7 cellular contexts compared by ENCODE assay signal in the genomic region with DNA sequence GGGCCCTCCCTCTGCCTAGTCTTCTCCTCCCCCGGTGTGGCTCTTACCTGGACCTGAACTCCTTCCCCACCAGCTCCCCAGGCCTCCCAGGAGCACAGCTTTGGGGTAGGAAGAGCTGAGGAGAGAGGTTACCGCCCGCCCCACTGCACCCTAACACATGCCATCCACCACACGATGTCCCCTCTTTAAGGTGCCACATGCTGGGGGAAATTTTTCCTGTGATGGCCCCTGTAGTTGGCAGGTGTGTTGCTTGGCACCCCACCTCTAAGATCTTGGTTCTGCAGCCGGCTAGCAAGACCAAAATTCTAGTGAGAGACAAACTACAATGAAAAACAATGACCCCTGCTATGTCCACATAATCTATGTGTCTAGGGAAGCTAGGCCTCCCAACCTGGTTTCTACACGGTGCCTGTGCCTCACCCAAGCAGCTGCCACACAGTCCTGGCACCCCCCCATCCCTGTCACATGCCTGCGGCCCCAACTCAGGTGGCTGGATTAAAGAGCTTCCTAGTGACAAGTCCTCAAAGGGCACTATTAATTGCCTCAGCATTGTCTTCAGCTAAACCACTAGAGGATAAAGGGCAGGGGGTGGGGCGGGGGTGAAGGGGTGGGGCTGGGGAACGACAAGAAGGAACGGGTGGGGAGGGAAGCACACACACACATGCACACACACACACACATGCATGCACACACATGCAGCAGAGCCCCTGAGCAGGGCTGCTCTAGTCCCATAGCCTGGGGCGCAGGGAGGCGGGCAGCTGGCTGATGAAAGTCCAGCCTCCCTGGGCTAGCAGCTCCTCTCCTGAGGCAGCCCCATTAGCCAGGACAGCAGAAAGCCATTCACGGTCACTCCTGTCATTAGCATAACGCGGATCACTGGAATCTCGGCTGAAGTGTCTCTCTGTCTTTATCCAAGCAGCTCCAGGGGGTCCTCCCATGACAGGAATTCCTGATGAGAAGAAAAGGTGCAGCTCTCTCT. TPM values are rescaled to one million over a fixed set of nuclear protein-coding genes. Genes with fewer than 3 reads are reported as not detected.
A peak's percentile ranks its signal among the peaks of the same experiment; 100 is the strongest.
DNase-seq lines count a peak whose midpoint lies in the region; ATAC-seq and TF ChIP-seq lines count a peak whose summit lies in the region.

No MANE protein-coding gene starts in this region.

- H3K9me3 Mint-ChIP-seq in activated naive CD8-positive, alpha-beta T cell treated with anti-CD3 and anti-CD28 coated beads, Interleukin-2, amount 10 ng/mL, durations not matched to agents 7 days and 5 days = no peaks in the 10 kb centered on the region
- no peaks in the 10 kb centered on the region for H3K9me3 Mint-ChIP-seq in neural crest cell

- peaks cover 2% of the 10 kb centered on the region for H3K27me3 Mint-ChIP-seq in activated naive CD8-positive, alpha-beta T cell treated with anti-CD3 and anti-CD28 coated beads, Interleukin-2, amount 10 ng/mL, durations not matched to agents 7 days and 5 days
- H3K27me3 Mint-ChIP-seq in neural crest cell (ENCODE audit: low read depth) = peaks cover 13% of the 10 kb centered on the region

- TF ChIP-seq CTCF in KMS-11 (conservative IDR thresholded peaks at IDR 0.05; ENCODE audit: low read depth, low read length) = no peak
- no peak for TF ChIP-seq CTCF in neural crest cell (conservative IDR thresholded peaks at IDR 0.05)
- no peak for TF ChIP-seq CTCF in omental fat pad (IDR thresholded peaks at IDR 0.05)
- TF ChIP-seq CTCF in thyroid gland (IDR thresholded peaks at IDR 0.05) = no peak

- H3K9ac ChIP-seq in KMS-11 = no peak overlapping the region

- no peak overlapping the region for H3K4me3 Mint-ChIP-seq in activated naive CD8-positive, alpha-beta T cell treated with anti-CD3 and anti-CD28 coated beads, Interleukin-2, amount 10 ng/mL, durations not matched to agents 7 days and 5 days
- H3K4me3 Mint-ChIP-seq in neural crest cell = peak overlapping the region; percentile 65

- no peaks in the 10 kb centered on the region for H3K9me3 ChIP-seq in thyroid gland

- H2AFZ ChIP-seq in KMS-11 (ENCODE audit: low read depth) = peak overlapping the region; percentile 98

- intact Hi-C loops in thyroid gland (cut with DNase I) = loop anchor here (5.0 kb wide), 1 partner anchor 40 kb away; no protein-coding TSS in a partner anchor

- no peak overlapping the region for H3K27ac ChIP-seq in KMS-11
- H3K27ac ChIP-seq in thyroid gland = no peak overlapping the region

- no peak for TF ChIP-seq POLR2A in thyroid gland (IDR thresholded peaks at IDR 0.05)

- peak overlapping the region; percentile 85 for H3K27ac Mint-ChIP-seq in activated naive CD8-positive, alpha-beta T cell treated with anti-CD3 and anti-CD28 coated beads, Interleukin-2, amount 10 ng/mL, durations not matched to agents 7 days and 5 days
- no peak overlapping the region for H3K27ac Mint-ChIP-seq in neural crest cell (ENCODE audit: unreplicated experiment)

- no peak for ATAC-seq in activated naive CD8-positive, alpha-beta T cell treated with anti-CD3 and anti-CD28 coated beads, Interleukin-2, amount 10 ng/mL, durations not matched to agents 7 days and 5 days (ENCODE audit: low read depth)
- ATAC-seq in omental fat pad (ENCODE audit: low FRiP score) (no peak), HG03135 (IDR thresholded peaks at IDR 0.05; ENCODE audit: unreplicated experiment) (no peak)

- H3K4me2 ChIP-seq in KMS-11 = peak overlapping the region; percentile 74; the same call in 1 of the 2 replicates

- 55 to 60% methylated on average over 14 to 16 of the region's 16 CpGs for WGBS in thyroid gland, 2 donors

- no peak overlapping the region for H3K4me3 ChIP-seq in KMS-11 (IDR thresholded peaks at IDR 0.05; ENCODE audit: insufficient read depth, low read depth, low read length)
- no peak overlapping the region for H3K4me3 ChIP-seq in thyroid gland (replicated peaks in 1 of 3)

- no peaks in the 10 kb centered on the region for H4K20me1 ChIP-seq in KMS-11 (ENCODE audit: insufficient read depth)

- DNase-seq in GM03348 (ENCODE audit: low spot score) (peak; percentile 4), neural crest cell (ENCODE audit: low read depth, low spot score) (peak; percentile 49), omental fat pad (ENCODE audit: low spot score) (no peak), thyroid gland (no peak)
- DNase-seq in activated naive CD8-positive, alpha-beta T cell treated with anti-CD3 and anti-CD28 coated beads, Interleukin-2, amount 10 ng/mL, durations not matched to agents 7 days and 5 days = peak; percentile 24

- no peaks in the 10 kb centered on the region for H3K36me3 Mint-ChIP-seq in activated naive CD8-positive, alpha-beta T cell treated with anti-CD3 and anti-CD28 coated beads, Interleukin-2, amount 10 ng/mL, durations not matched to agents 7 days and 5 days
- no peaks in the 10 kb centered on the region for H3K36me3 Mint-ChIP-seq in neural crest cell (ENCODE audit: low read depth)

- H3K27me3 ChIP-seq in KMS-11 (ENCODE audit: insufficient read depth, low read depth) (no peaks in the 10 kb centered on the region), thyroid gland (no peaks in the 10 kb centered on the region)

- no peaks in the 10 kb centered on the region for H3K79me2 ChIP-seq in KMS-11 (ENCODE audit: insufficient read depth, low read depth)

- H3K4me1 Mint-ChIP-seq in activated naive CD8-positive, alpha-beta T cell treated with anti-CD3 and anti-CD28 coated beads, Interleukin-2, amount 10 ng/mL, durations not matched to agents 7 days and 5 days = peaks cover 21% of the 10 kb centered on the region
- peaks cover 23% of the 10 kb centered on the region for H3K4me1 Mint-ChIP-seq in neural crest cell

- POLR2A ChIA-PET in activated naive CD8-positive, alpha-beta T cell treated with anti-CD3 and anti-CD28 coated beads, Interleukin-2, amount 10 ng/mL, durations not matched to agents 7 days and 5 days (lab: Charles Lee) = interaction anchor here (0.7 to 2.2 kb wide), 4 partner anchors 17 to 66 kb away, joined by 3 to 9 read pairs (median 4); partner anchors contain the start of genes ANKRD53 and NAGK

- H3K36me3 ChIP-seq in KMS-11 (ENCODE audit: insufficient read depth) (no peaks in the 10 kb centered on the region), thyroid gland (no peaks in the 10 kb centered on the region)

- peaks cover 6% of the 10 kb centered on the region for H3K4me1 ChIP-seq in KMS-11 (ENCODE audit: low read depth, poor library complexity, severe bottlenecking)
- H3K4me1 ChIP-seq in thyroid gland = peaks cover 0 to 7% of the 10 kb centered on the region in 2 donors

RNA-seq across cellular contexts. Expression of gene TEX261, which starts 7.2 kb away (rescaled TPM):
- 10 to 100 TPM; 51.7 to 55.5 TPM for total RNA-seq in activated naive CD8-positive, alpha-beta T cell treated with anti-CD3 and anti-CD28 coated beads, Interleukin-2, amount 10 ng/mL, durations not matched to agents 7 days and 5 days
- 57.2 and 58.4 TPM in 2 replicates for total RNA-seq in neural crest cell
- total RNA-seq in omental fat pad = 10 to 100 TPM; 33.6 to 63.0 (median 41.1) TPM
- 10 to 100 TPM; 37.9 to 67.7 (median 51.4) TPM for total RNA-seq in thyroid gland

RNA-seq across cellular contexts. Expression of gene ANKRD53, which starts 23.5 kb away (rescaled TPM):
- total RNA-seq in activated naive CD8-positive, alpha-beta T cell treated with anti-CD3 and anti-CD28 coated beads, Interleukin-2, amount 10 ng/mL, durations not matched to agents 7 days and 5 days = under 1 TPM; 0.28 to 0.33 TPM
- total RNA-seq in neural crest cell = 1.2 and 1.7 TPM in 2 replicates
- 10 to 100 TPM in 2 of 4 donors, 1 to 10 TPM in 2; 6.2 to 16.8 (median 10.0) TPM for total RNA-seq in omental fat pad
- total RNA-seq in thyroid gland = 1 to 10 TPM; 1.5 to 4.3 (median 2.7) TPM

Comparison
In these comparisons a context has a peak if more than half of its experiments do, and no peak if none do; other contexts are left out.
1. DNase-seq: peak in GM03348 (single experiment), activated naive CD8-positive, alpha-beta T cell treated with anti-CD3 and anti-CD28 coated beads, Interleukin-2, amount 10 ng/mL, durations not matched to agents 7 days and 5 days (single experiment) and neural crest cell (single experiment); none in omental fat pad (single experiment) and thyroid gland (0 of 2).